In genomic region chr6:138162104-138162946, GRCh38 we compare ENCODE assay signal across 7 cellular contexts. TPM values are rescaled to one million over a fixed set of nuclear protein-coding genes. Genes with fewer than 3 reads are reported as not detected.
A peak's percentile ranks its signal among the peaks of the same experiment; 100 is the strongest.
DNase-seq lines count a peak whose midpoint lies in the region; ATAC-seq, FAIRE-seq and TF ChIP-seq lines count a peak whose summit lies in the region.

No MANE protein-coding gene starts in this region.

- H3K36me3 ChIP-seq in kidney (ENCODE audit: control insufficient read depth in 1 of 2, insufficient read depth in 2 of 2, low read length in 2 of 2), result no peaks in the 10 kb centered on the region
- H3K36me3 ChIP-seq in small intestine (ENCODE audit: control insufficient read depth in 2 of 2, insufficient read depth in 2 of 2, low read length in 2 of 2), result no peaks in the 10 kb centered on the region

- peak overlapping the region; percentile 59 to 61 for H3K4me3 ChIP-seq in kidney (ENCODE audit: low read length in 2 of 2)
- peak overlapping the region; percentile 44 to 66 for H3K4me3 ChIP-seq in small intestine (ENCODE audit: low read depth in 1 of 2, low read length in 2 of 2)

- H3K9me3 ChIP-seq in kidney (ENCODE audit: control insufficient read depth in 1 of 2, low read length in 2 of 2) (no peaks in the 10 kb centered on the region), small intestine (ENCODE audit: control insufficient read depth, low read depth) (no peaks in the 10 kb centered on the region)

- no peak for FAIRE-seq in kidney (lab: Jason Lieb, UNC)
- no peak for FAIRE-seq in small intestine (lab: Jason Lieb, UNC)

- H3K9ac ChIP-seq in kidney (ENCODE audit: low read length in 2 of 2), result peak overlapping the region; percentile 1 to 22

- TSS peak; percentile 47 for BruUV-seq in MCF 10A (replicated peaks; lab: Mats Ljungman, UMichigan)

- POLR2A ChIA-PET in MCF 10A (lab: Yijun Ruan, JAX), result interaction anchor here (0.5 to 1.5 kb wide), 4 partner anchors 9 to 384 kb away, joined by 3 to 6 read pairs (median 4); partner anchors contain the start of gene HEBP2

- no peaks in the 10 kb centered on the region for H3K4me1 Mint-ChIP-seq in MCF 10A (ENCODE audit: insufficient read depth, unreplicated experiment)

- H3K27ac Mint-ChIP-seq in MCF 10A (ENCODE audit: low read depth, unreplicated experiment), result no peak overlapping the region

- DNase-seq in GM13976 (ENCODE audit: low spot score) (peak; percentile 11), NCI-H345 treated with DMSO at 0.1 percent for 48 hours (lab: John Stamatoyannopoulos, UW; ENCODE audit: unreplicated experiment) (peak; percentile 20), MCF 10A (ENCODE audit: unreplicated experiment) (peak; percentile 17), kidney (no peak), small intestine (peak; percentile 60), HCEC 1CT (no peak)

- H3K27me3 ChIP-seq in small intestine (ENCODE audit: control insufficient read depth in 2 of 2, insufficient read depth in 2 of 2, low read length in 2 of 2), result peaks cover 0 to 11% of the 10 kb centered on the region in 2 donors

- CTCF ChIA-PET in MCF 10A (lab: Yijun Ruan, JAX), result no interaction called here

- in situ Hi-C loops in GM13976 (cut with MboI; ENCODE audit: low sequenced_read_pairs, unreplicated experiment), result no loop called here

- H3K4me1 ChIP-seq in kidney (ENCODE audit: control insufficient read depth in 1 of 2, insufficient read depth in 1 of 2, low read depth in 1 of 2, low read length in 2 of 2) (peaks cover 0 to 7% of the 10 kb centered on the region in 2 donors), small intestine (ENCODE audit: control insufficient read depth in 2 of 2, insufficient read depth in 1 of 2, low read depth in 1 of 2, low read length in 1 of 2) (peaks cover 0 to 4% of the 10 kb centered on the region in 2 donors)

- H3K27ac ChIP-seq in kidney (ENCODE audit: low read depth in 2 of 2, low read length in 2 of 2) (peak overlapping the region; percentile 20 to 26), small intestine (ENCODE audit: low read depth in 1 of 2, low read length in 1 of 2) (peak overlapping the region in 1 of 2 donors; percentile 81)

- no peaks in the 10 kb centered on the region for H3K9me3 Mint-ChIP-seq in MCF 10A (ENCODE audit: unreplicated experiment)

- 1 to 3% (median 2%) methylated on average over 52 to 53 of the region's 53 CpGs for WGBS in small intestine, 3 donors

- ATAC-seq in HG02610 (IDR thresholded peaks at IDR 0.05; ENCODE audit: unreplicated experiment), result peak; percentile 27

- intact Hi-C loops in MCF 10A (cut with micrococcal nuclease) (loop anchor here (5.0 kb wide), 1 partner anchor 240 kb away; the partner anchor contains the start of gene HEBP2), kidney (cut with DNase I) (no loop called here)

- peak overlapping the region; percentile 68 for H3K4me3 Mint-ChIP-seq in MCF 10A (ENCODE audit: unreplicated experiment)

- TF ChIP-seq CTCF in GM13976 (IDR thresholded peaks at IDR 0.05; ENCODE audit: borderline replicate concordance, control extremely low read depth, extremely low read depth, insufficient read depth, missing control alignments), result no peak
- TF ChIP-seq CTCF in MCF 10A (IDR thresholded peaks at IDR 0.05; ENCODE audit: unreplicated experiment), result no peak
- no peak for TF ChIP-seq CTCF in kidney (IDR thresholded peaks at IDR 0.05; ENCODE audit: borderline replicate concordance, extremely low read depth, insufficient read depth)

- H3K36me3 Mint-ChIP-seq in MCF 10A (ENCODE audit: insufficient read depth, unreplicated experiment), result no peaks in the 10 kb centered on the region

- peaks cover 40% of the 10 kb centered on the region for H3K27me3 Mint-ChIP-seq in MCF 10A (ENCODE audit: insufficient read depth, unreplicated experiment)

RNA-seq across cellular contexts. Expression of gene ARFGEF3, which starts 0.6 kb away (rescaled TPM):
- total RNA-seq in MCF 10A (2022) (3.4 and 7.0 TPM in 2 replicates), kidney (7.8 TPM)
- polyA plus RNA-seq in kidney (ENCODE audit: insufficient read depth, low read depth, low replicate concordance) (1.2 TPM), small intestine (1 to 10 TPM in 1 of 3 donors, under 1 TPM in 2; 0.27 to 5.4 (median 0.45) TPM)

RNA-seq across cellular contexts. Expression of gene PERP, which starts 55.1 kb away (rescaled TPM):
- 103 and 120 TPM in 2 replicates for total RNA-seq in MCF 10A (2022)
- total RNA-seq in kidney, result 48.1 TPM
- 24.8 TPM for polyA plus RNA-seq in kidney (ENCODE audit: insufficient read depth, low read depth, low replicate concordance)
- polyA plus RNA-seq in small intestine, result 10 to 100 TPM; 47.2 to 54.3 (median 52.6) TPM

RNA-seq across cellular contexts. Expression of gene PBOV1, which starts 56.0 kb away (rescaled TPM):
- total RNA-seq in MCF 10A (2022) (not detected in 2 replicates), kidney (not detected)
- polyA plus RNA-seq in kidney (ENCODE audit: insufficient read depth, low read depth, low replicate concordance) (not detected), small intestine (not detected)

Comparison
In these comparisons a context has a peak if more than half of its experiments do, and no peak if none do; other contexts are left out.
1. DNase-seq: peak in GM13976 (single experiment), NCI-H345 treated with DMSO at 0.1 percent for 48 hours (single experiment), MCF 10A (single experiment) and small intestine (single experiment); none in kidney (single experiment) and HCEC 1CT (single experiment).